8 cellular contexts compared by ENCODE assay signal in the genomic region with DNA sequence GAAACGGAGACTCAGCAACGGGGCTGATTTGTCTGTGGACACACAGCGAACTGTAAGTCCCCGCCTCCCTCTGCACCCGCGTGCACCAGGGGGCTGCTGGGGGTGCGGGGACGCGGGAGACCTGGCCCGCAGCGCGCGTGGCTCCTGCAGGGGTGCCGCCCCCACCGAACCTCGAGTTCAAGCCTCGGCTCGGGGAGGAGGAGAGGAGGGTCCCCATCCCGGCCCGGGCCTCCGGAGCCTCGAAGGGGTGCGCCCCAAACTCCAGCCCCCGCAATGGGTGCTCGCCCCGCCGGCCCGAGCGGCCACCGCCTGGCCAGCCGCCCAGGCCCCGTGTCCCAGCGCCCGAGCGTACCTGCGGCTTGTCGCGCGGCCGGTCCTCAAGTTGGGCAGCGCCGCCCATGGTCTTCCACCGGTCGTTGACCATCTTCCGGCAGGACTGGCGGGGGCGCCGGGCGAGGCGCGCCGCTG. TPM values are rescaled to one million over a fixed set of nuclear protein-coding genes. Genes with fewer than 3 reads are reported as not detected.
DNase-seq lines count a peak whose midpoint lies in the region; TF ChIP-seq lines count a peak whose summit lies in the region.

No MANE protein-coding gene starts in this region.

- CTCF ChIA-PET in AG04449 (lab: Yijun Ruan, JAX), result interaction anchor here (4.3 kb wide), 1 partner anchor 72 kb away, joined by 24 read pairs; no protein-coding TSS in a partner anchor

- TF ChIP-seq CTCF in AG04449 (IDR thresholded peaks at IDR 0.05; ENCODE audit: insufficient read depth, low read length, missing control alignments) (no peak), neural cell (IDR thresholded peaks at IDR 0.05; ENCODE audit: poor library complexity, severe bottlenecking) (no peak)

- H3F3A ChIP-seq in neural cell (ENCODE audit: insufficient read depth, low read length, poor library complexity, severe bottlenecking), result no peaks in the 10 kb centered on the region

- DNase-seq in AG04449 (ENCODE audit: low read depth, low spot score) (no peak), ecto neural progenitor cell (ENCODE audit: low spot score) (peak; percentile 68), amygdala (lab: John Stamatoyannopoulos, UW) (no peak)
- DNase-seq in stimulated activated CD4-positive, alpha-beta T cell treated with anti-CD3 and anti-CD28 coated beads, Interleukin-15, amount 100 ng/mL, for 24 hours, result no peak
- DNase-seq in activated CD4-positive, alpha-beta T cell treated with anti-CD3 and anti-CD28 coated beads for 48 hours, result no peak
- DNase-seq in activated naive CD4-positive, alpha-beta T cell treated with Interleukin-2 at 50 U/mL for 16 hours, result no peak

- no peaks in the 10 kb centered on the region for H4K20me1 ChIP-seq in neural cell (ENCODE audit: insufficient read depth)

- no peak overlapping the region for H2AFZ ChIP-seq in neural cell (ENCODE audit: low read depth, low read length)

- H3K4me3 ChIP-seq in AG04449 (ENCODE audit: low read depth, low read length) (peak overlapping the region; percentile 55), HUES6 (ENCODE audit: low read depth, low read length) (peak overlapping the region; percentile 67), neural cell (ENCODE audit: low read length) (peak overlapping the region; percentile 65)

- POLR2A ChIA-PET in AG04449 (lab: Yijun Ruan, JAX), result no interaction called here

- TF ChIP-seq RAD21 in neural cell (conservative IDR thresholded peaks at IDR 0.05), result no peak

- H3K27ac ChIP-seq in HUES6 (ENCODE audit: low read depth, low read length) (no peak overlapping the region), neural cell (ENCODE audit: low read length) (no peak overlapping the region)

- H3K4me2 ChIP-seq in neural cell (ENCODE audit: low read length), result no peak overlapping the region

- no peak overlapping the region for H3K9ac ChIP-seq in HUES6 (ENCODE audit: low read length)
- H3K9ac ChIP-seq in neural cell (ENCODE audit: low read length), result peak overlapping the region; percentile 38

- H3K36me3 ChIP-seq in HUES6 (ENCODE audit: control insufficient read depth, insufficient read depth, low read length) (no peaks in the 10 kb centered on the region), neural cell (ENCODE audit: insufficient read depth, low read length) (no peaks in the 10 kb centered on the region)

- H3K79me2 ChIP-seq in neural cell (replicated peaks; ENCODE audit: insufficient read depth, low read length), result no peaks in the 10 kb centered on the region

- H3K9me3 ChIP-seq in HUES6 (ENCODE audit: control insufficient read depth, insufficient read depth, low read depth, low read length) (no peaks in the 10 kb centered on the region), neural cell (ENCODE audit: low read length) (no peaks in the 10 kb centered on the region)

- TF ChIP-seq EP300 in neural cell (conservative IDR thresholded peaks at IDR 0.05; ENCODE audit: poor library complexity, severe bottlenecking), result no peak

- H3K27me3 ChIP-seq in HUES6 (ENCODE audit: control insufficient read depth, insufficient read depth, low read length) (peaks cover 56% of the 10 kb centered on the region), neural cell (ENCODE audit: insufficient read depth, low read depth, low read length) (peaks cover 47% of the 10 kb centered on the region)

- H3K9me2 ChIP-seq in neural cell (ENCODE audit: insufficient read depth, low read length), result no peaks in the 10 kb centered on the region

- peaks cover 38% of the 10 kb centered on the region for H3K4me1 ChIP-seq in HUES6 (ENCODE audit: control insufficient read depth, insufficient read depth, low read length)

TF ChIP-seq in neural cell, 6 proteins besides CTCF, POLR2A, EP300 and RAD21:
- TF ChIP-seq MXI1 (conservative IDR thresholded peaks at IDR 0.05; ENCODE audit: poor library complexity, severe bottlenecking) (no peak), TAF1 (IDR thresholded peaks at IDR 0.05; ENCODE audit: low read depth) (no peak), POLR2AphosphoS5 (IDR thresholded peaks at IDR 0.05) (no peak), SMC3 (conservative IDR thresholded peaks at IDR 0.05; ENCODE audit: poor library complexity) (no peak), EZH2 (IDR thresholded peaks at IDR 0.05; ENCODE audit: borderline replicate concordance, insufficient read depth, low read length, poor library complexity, severe bottlenecking) (no peak)
- TF ChIP-seq, protein P1, sequence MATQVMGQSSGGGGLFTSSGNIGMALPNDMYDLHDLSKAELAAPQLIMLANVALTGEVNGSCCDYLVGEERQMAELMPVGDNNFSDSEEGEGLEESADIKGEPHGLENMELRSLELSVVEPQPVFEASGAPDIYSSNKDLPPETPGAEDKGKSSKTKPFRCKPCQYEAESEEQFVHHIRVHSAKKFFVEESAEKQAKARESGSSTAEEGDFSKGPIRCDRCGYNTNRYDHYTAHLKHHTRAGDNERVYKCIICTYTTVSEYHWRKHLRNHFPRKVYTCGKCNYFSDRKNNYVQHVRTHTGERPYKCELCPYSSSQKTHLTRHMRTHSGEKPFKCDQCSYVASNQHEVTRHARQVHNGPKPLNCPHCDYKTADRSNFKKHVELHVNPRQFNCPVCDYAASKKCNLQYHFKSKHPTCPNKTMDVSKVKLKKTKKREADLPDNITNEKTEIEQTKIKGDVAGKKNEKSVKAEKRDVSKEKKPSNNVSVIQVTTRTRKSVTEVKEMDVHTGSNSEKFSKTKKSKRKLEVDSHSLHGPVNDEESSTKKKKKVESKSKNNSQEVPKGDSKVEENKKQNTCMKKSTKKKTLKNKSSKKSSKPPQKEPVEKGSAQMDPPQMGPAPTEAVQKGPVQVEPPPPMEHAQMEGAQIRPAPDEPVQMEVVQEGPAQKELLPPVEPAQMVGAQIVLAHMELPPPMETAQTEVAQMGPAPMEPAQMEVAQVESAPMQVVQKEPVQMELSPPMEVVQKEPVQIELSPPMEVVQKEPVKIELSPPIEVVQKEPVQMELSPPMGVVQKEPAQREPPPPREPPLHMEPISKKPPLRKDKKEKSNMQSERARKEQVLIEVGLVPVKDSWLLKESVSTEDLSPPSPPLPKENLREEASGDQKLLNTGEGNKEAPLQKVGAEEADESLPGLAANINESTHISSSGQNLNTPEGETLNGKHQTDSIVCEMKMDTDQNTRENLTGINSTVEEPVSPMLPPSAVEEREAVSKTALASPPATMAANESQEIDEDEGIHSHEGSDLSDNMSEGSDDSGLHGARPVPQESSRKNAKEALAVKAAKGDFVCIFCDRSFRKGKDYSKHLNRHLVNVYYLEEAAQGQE (IDR thresholded peaks at IDR 0.05; ENCODE audit: borderline replicate concordance), result no peak

RNA-seq across cellular contexts. Expression of a gene that starts 0.8 kb away (rescaled TPM):
- polyA plus RNA-seq in neural cell, result 1.6 and 2.7 TPM in 2 replicates
- polyA minus RNA-seq in neural cell, result 2.1 and 3.2 TPM in 2 replicates

RNA-seq across cellular contexts. Expression of a gene that starts 41.6 kb away (rescaled TPM):
- polyA plus RNA-seq in neural cell, result not detected in 2 replicates
- not detected in 2 replicates for polyA minus RNA-seq in neural cell
